21 cellular contexts compared by ENCODE assay signal in the genomic region with DNA sequence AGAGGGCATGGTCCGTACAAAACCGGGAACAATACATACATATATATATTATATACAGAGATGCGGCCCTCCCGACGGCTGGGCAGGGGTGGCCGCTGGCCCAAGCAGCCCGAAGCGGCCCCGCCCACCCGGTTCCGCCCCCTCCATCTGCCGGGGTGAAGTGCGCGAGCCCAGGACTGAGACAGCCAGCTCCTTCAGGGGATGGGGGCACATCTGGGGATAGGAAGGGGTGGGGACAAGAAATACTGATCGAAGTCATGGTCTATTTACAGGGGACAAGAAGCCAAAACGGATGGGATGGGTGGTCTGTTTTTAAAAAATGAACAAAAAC. TPM values are rescaled to one million over a fixed set of nuclear protein-coding genes. Genes with fewer than 3 reads are reported as not detected.
DNase-seq lines count a peak whose midpoint lies in the region; ATAC-seq, FAIRE-seq and TF ChIP-seq lines count a peak whose summit lies in the region.
"Had no signal": no experiment of that assay in that cellular context is flagged by ENCODE, and none has a peak within 500 bp of the region (broad histone marks: within the 10 kb centered on the region; RNA-seq: fewer than 3 reads in every experiment).

No MANE protein-coding gene starts in this region.

- in situ Hi-C loops in IMR-90 (cut with MboI; ENCODE audit: low sequenced_read_pairs) = no loop called here

- no peak overlapping the region for H3K4me3 ChIP-seq in A549
- H3K4me3 ChIP-seq in IMR-90 (ENCODE audit: insufficient read depth, low read depth, low read length) = no peak overlapping the region
- H3K4me3 ChIP-seq in cardiac muscle cell = no peak overlapping the region
- H3K4me3 ChIP-seq in hepatocyte = no peak overlapping the region
- H3K4me3 ChIP-seq: colonic mucosa, mucosa of descending colon, pancreas had no signal

- H3K36me3 Mint-ChIP-seq in osteocyte (ENCODE audit: unreplicated experiment) = peaks cover 26% of the 10 kb centered on the region

- H2BK5ac ChIP-seq in IMR-90 (ENCODE audit: low read depth, low read length, poor library complexity, severe bottlenecking) = peak overlapping the region; percentile 59

- H2AK9ac ChIP-seq in IMR-90 (replicated peaks; ENCODE audit: low read depth, low read length, poor library complexity) = no peak overlapping the region

- ATAC-seq in A549 (no peak), IMR-90 (ENCODE audit: low read depth) (0 out of 2 replicates have a peak, but pooled peaks have one; percentile 16), HG03457 (IDR thresholded peaks at IDR 0.05; ENCODE audit: unreplicated experiment) (no peak), HG02571 (IDR thresholded peaks at IDR 0.05; ENCODE audit: unreplicated experiment) (no peak)
- ATAC-seq: mucosa of descending colon; stimulated activated naive CD8-positive, alpha-beta T cell treated with anti-CD3 and anti-CD28 coated beads, Interleukin-15, Interleukin-2, amounts not matched to agents 100 U/mL and 50 U/mL, for 24 hours had no signal

- no peak overlapping the region for H2BK120ac ChIP-seq in IMR-90 (ENCODE audit: low read depth, low read length)

- dilution Hi-C loops in IMR-90 (cut with HindIII; ENCODE audit: low sequenced_read_pairs, unreplicated experiment) = no loop called here

- no peak overlapping the region for H3K4me3 Mint-ChIP-seq in osteocyte (ENCODE audit: unreplicated experiment)

- H2BK20ac ChIP-seq in IMR-90 (ENCODE audit: low read depth, low read length) = no peak overlapping the region

- no peaks in the 10 kb centered on the region for H3K9me2 ChIP-seq in hepatocyte (replicated peaks; ENCODE audit: insufficient read depth)

- peaks cover 32% of the 10 kb centered on the region for H4K20me1 ChIP-seq in IMR-90 (ENCODE audit: insufficient read depth, low read length)
- H4K20me1 ChIP-seq in hepatocyte (ENCODE audit: insufficient read depth, poor library complexity, severe bottlenecking) = no peaks in the 10 kb centered on the region

- H3K9me3 ChIP-seq in A549 (no peaks in the 10 kb centered on the region), IMR-90 (ENCODE audit: control insufficient read depth, insufficient read depth, low read length) (no peaks in the 10 kb centered on the region), cardiac muscle cell (ENCODE audit: low read depth) (no peaks in the 10 kb centered on the region), hepatocyte (ENCODE audit: low read depth) (no peaks in the 10 kb centered on the region)
- H3K9me3 ChIP-seq: colonic mucosa, mucosa of descending colon, pancreas had no signal

- H3K79me2 ChIP-seq in hepatocyte = no peaks in the 10 kb centered on the region

- H3K27me3 Mint-ChIP-seq in osteocyte (ENCODE audit: unreplicated experiment) = no peaks in the 10 kb centered on the region

- H3K4ac ChIP-seq in IMR-90 (ENCODE audit: low read depth, low read length) = peak overlapping the region; percentile 66; the same call in 1 of the 2 replicates

- CTCF ChIA-PET in A549 (lab: Yijun Ruan, JAX) = interaction anchor here (1.3 to 60.2 kb wide), 3 partner anchors 29 to 164 kb away, joined by 5 to 1356 read pairs (median 12); a partner anchor contains a TSS
- CTCF ChIA-PET in IMR-90 (lab: Yijun Ruan, JAX) = no interaction called here

- H3K27me3 ChIP-seq in IMR-90 (ENCODE audit: control insufficient read depth, insufficient read depth, low read length) = no peaks in the 10 kb centered on the region
- H3K27me3 ChIP-seq in cardiac muscle cell = peaks cover 24% of the 10 kb centered on the region
- H3K27me3 ChIP-seq in hepatocyte = peaks cover 3% of the 10 kb centered on the region

- peak overlapping the region in 1 of 2 experiments; percentile 6; a peak in 1 of 4 replicates for H4K8ac ChIP-seq in IMR-90 (ENCODE audit: low read depth in 2 of 2, low read length in 2 of 2)

- H3K56ac ChIP-seq in IMR-90 (ENCODE audit: extremely low read depth, insufficient read depth, low read length) = no peak overlapping the region

- TF ChIP-seq RAD21 in A549 (conservative IDR thresholded peaks at IDR 0.05 in 1 of 2, IDR thresholded peaks at IDR 0.05 in 1 of 2) (no peak), IMR-90 (IDR thresholded peaks at IDR 0.05; ENCODE audit: low read length) (no peak)

- 59% methylated on average over 16 of the region's 16 CpGs for WGBS in A549 (ENCODE audit: missing lambda C conversion rate)
- WGBS in IMR-90 (ENCODE audit: extremely low coverage in 2 of 2, insufficient read length in 1 of 2), 2 experiments = 25% methylated on average over 4 of the region's 16 CpGs; no CpG with 5 or more reads in 1 of the 2 experiments
- WGBS in hepatocyte (ENCODE audit: low lambda C conversion rate, missing lambda C conversion rate) = 43% methylated on average over 11 of the region's 16 CpGs

- no peak for FAIRE-seq in A549 (lab: Jason Lieb, UNC)
- FAIRE-seq: astrocyte, pancreas had no signal

- peaks cover 55% of the 10 kb centered on the region for H3K4me1 Mint-ChIP-seq in osteocyte (ENCODE audit: unreplicated experiment)

- H3K9ac ChIP-seq in IMR-90 (ENCODE audit: low read depth, low read length) = 0 out of 2 replicates have a peak overlapping the region, but pooled peaks have one; percentile 14

- peak overlapping the region; percentile 79 for H3K27ac Mint-ChIP-seq in osteocyte (ENCODE audit: unreplicated experiment)

- TF ChIP-seq CTCF in A549 (IDR thresholded peaks at IDR 0.05) (no peak), IMR-90 (conservative IDR thresholded peaks at IDR 0.05; ENCODE audit: low read depth, low read length) (no peak), cardiac muscle cell (IDR thresholded peaks at IDR 0.05; ENCODE audit: low read depth, low read length) (no peak), osteocyte (IDR thresholded peaks at IDR 0.05) (no peak), hepatocyte (IDR thresholded peaks at IDR 0.05; ENCODE audit: poor library complexity) (no peak)

- H3K9me3 Mint-ChIP-seq in osteocyte (ENCODE audit: unreplicated experiment) = no peaks in the 10 kb centered on the region

- H3K4me1 ChIP-seq in A549 (peaks cover 57% of the 10 kb centered on the region), IMR-90 (ENCODE audit: control insufficient read depth, insufficient read depth, low read length) (peaks cover 18% of the 10 kb centered on the region), cardiac muscle cell (ENCODE audit: low read depth) (peaks cover 12% of the 10 kb centered on the region), hepatocyte (ENCODE audit: insufficient read depth) (peaks cover 19% of the 10 kb centered on the region)

- DNase-seq in A549 (ENCODE audit: low read depth in 1 of 2, low spot score in 1 of 2) (no peak), IMR-90 (no peak), cardiac muscle cell (ENCODE audit: low read depth in 1 of 2, low spot score in 1 of 2) (no peak), osteocyte (ENCODE audit: extremely low spot score, unreplicated experiment) (no peak), hepatocyte (ENCODE audit: low spot score) (no peak)
- DNase-seq in activated CD4-positive, alpha-beta T cell treated with anti-CD3 and anti-CD28 coated beads for 4 hours = no peak
- DNase-seq: activated CD4-positive, alpha-beta T cell treated with anti-CD3 and anti-CD28 coated beads for 1 hour; activated gamma-delta T cell; colonic mucosa; mucosa of descending colon; NCI-H1417 treated with DMSO at 0.1 percent for 48 hours; NCI-H2171 treated with DMSO at 0.1 percent for 48 hours; pancreas; SHP77 treated with DMSO at 0.1 percent for 48 hours; stimulated activated CD4-positive, alpha-beta T cell treated with anti-CD3 and anti-CD28 coated beads, Interleukin-12 subunit alpha, Interleukin-12 subunit beta, amount 100 ng/mL, for 4 hours; stimulated activated naive CD8-positive, alpha-beta T cell treated with anti-CD3 and anti-CD28 coated beads, Interleukin-15, Interleukin-2, amounts not matched to agents 100 U/mL and 50 U/mL, for 24 hours had no signal

- H2AK5ac ChIP-seq in IMR-90 (ENCODE audit: low read depth, low read length) = peak overlapping the region; percentile 82; the same call in 1 of the 2 replicates

- no peak overlapping the region for H3K18ac ChIP-seq in IMR-90 (ENCODE audit: low read depth, low read length)

- H3K36me3 ChIP-seq in IMR-90 (ENCODE audit: control insufficient read depth, insufficient read depth, low read length) = peaks cover 44% of the 10 kb centered on the region
- H3K36me3 ChIP-seq in cardiac muscle cell = peaks cover 23% of the 10 kb centered on the region
- no peaks in the 10 kb centered on the region for H3K36me3 ChIP-seq in hepatocyte (replicated peaks; ENCODE audit: insufficient read depth, low read depth)

- H3K23ac ChIP-seq in IMR-90 (ENCODE audit: low read depth, low read length) = 0 out of 2 replicates have a peak overlapping the region, but pooled peaks have one; percentile 24

- peak overlapping the region; percentile 32 to 66; a peak in 4 of 6 replicates for H3K27ac ChIP-seq in A549
- no peak overlapping the region for H3K27ac ChIP-seq in IMR-90 (ENCODE audit: insufficient read depth, low read length)
- H3K27ac ChIP-seq in cardiac muscle cell = peak overlapping the region; percentile 56
- no peak overlapping the region for H3K27ac ChIP-seq in hepatocyte
- H3K27ac ChIP-seq: colonic mucosa, pancreas had no signal

- H3K9me1 ChIP-seq in IMR-90 (ENCODE audit: insufficient read depth, low read length) = peaks cover 6% of the 10 kb centered on the region

- BruUV-seq in IMR-90 (replicated peaks; lab: Mats Ljungman, UMichigan) = no TSS peak

- peaks cover 24 to 56% of the 10 kb centered on the region in 2 experiments; a peak in 3 of 4 replicates for H3K79me1 ChIP-seq in IMR-90 (ENCODE audit: low read depth in 1 of 2, low read length in 2 of 2)

- H3K4me2 ChIP-seq in A549 (peak overlapping the region; percentile 54), IMR-90 (ENCODE audit: low read depth, low read length) (no peak overlapping the region; the same call in 1 of the 2 replicates), hepatocyte (no peak overlapping the region)

- no peak for TF ChIP-seq EP300 in A549 (IDR thresholded peaks at IDR 0.05)

- H2BK15ac ChIP-seq in IMR-90 (ENCODE audit: low read depth, low read length) = 0 out of 3 replicates have a peak overlapping the region, but pooled peaks have one; percentile 17

- no peak overlapping the region for H4K91ac ChIP-seq in IMR-90 (ENCODE audit: insufficient read depth, low read depth, low read length)

- intact Hi-C loops in IMR-90 (cut with micrococcal nuclease) = no loop called here

- H2AFZ ChIP-seq in IMR-90 (replicated peaks; ENCODE audit: low read length, poor library complexity) (peak overlapping the region; percentile 71), hepatocyte (no peak overlapping the region)

- H4K5ac ChIP-seq in IMR-90 (ENCODE audit: low read depth, low read length) = no peak overlapping the region

- POLR2A ChIA-PET in A549 (lab: Yijun Ruan, JAX) (no interaction called here), IMR-90 (lab: Charles Lee; ENCODE audit: unreplicated experiment) (no interaction called here)

- peak overlapping the region; percentile 52; the same call in 1 of the 2 replicates for H3K14ac ChIP-seq in IMR-90 (replicated peaks; ENCODE audit: low read depth, low read length)

- TF ChIP-seq POLR2A in A549 (IDR thresholded peaks at IDR 0.05; ENCODE audit: low read length) (no peak), IMR-90 (IDR thresholded peaks at IDR 0.05; ENCODE audit: low read depth, low read length) (no peak)

RNA-seq across cellular contexts. Expression of a gene that starts 3.8 kb away (rescaled TPM):
- polyA plus RNA-seq in A549 (2011; rRNA removed) = 0.12 and 0.15 TPM in 2 replicates
- polyA plus RNA-seq in A549 (2012; cell fraction: cytosol; rRNA removed) = 0.22 and 0.31 TPM in 2 replicates
- polyA plus RNA-seq in A549 (2012; cell fraction: nucleus; rRNA removed) = 1.5 and 1.8 TPM in 2 replicates
- 0.42 to 0.75 TPM (median 0.74 TPM) in 3 replicates for polyA plus RNA-seq in A549 (2017; fragmentation: RNase III; extraction: RNeasy Plus Mini Kit Qiagen cat#74134 plus additional on column Dnase treatment)
- polyA minus RNA-seq in A549 (2011; rRNA and poly(A)+ RNA removed) = 0.58 and 0.83 TPM in 2 replicates
- total RNA-seq in IMR-90 (2012; rRNA removed) = 1.4 TPM in 2 replicates
- polyA plus RNA-seq in IMR-90 (2012; rRNA removed) = 6.2 and 6.7 TPM in 2 replicates
- 2.7 and 5.4 TPM in 2 replicates for polyA plus RNA-seq in IMR-90 (2012; cell fraction: cytosol; rRNA removed)
- 20.9 and 34.4 TPM in 2 replicates for polyA plus RNA-seq in IMR-90 (2012; cell fraction: nucleus; rRNA removed; ENCODE audit: low replicate concordance)
- 1.2 and 2.8 TPM in 2 replicates for total RNA-seq in cardiac muscle cell
- 2.0 and 2.5 TPM in 2 replicates for polyA plus RNA-seq in cardiac muscle cell
- total RNA-seq in osteocyte = 36.1 and 36.8 TPM in 2 replicates
- total RNA-seq in hepatocyte = 2.4 and 3.1 TPM in 2 replicates
- polyA plus RNA-seq in hepatocyte = 3.1 and 4.2 TPM in 2 replicates

RNA-seq across cellular contexts. Expression of a gene that starts 16.7 kb away (rescaled TPM):
- 16.8 and 22.0 TPM in 2 replicates for polyA plus RNA-seq in A549 (2011; rRNA removed)
- polyA plus RNA-seq in A549 (2012; cell fraction: cytosol; rRNA removed) = 18.9 and 19.4 TPM in 2 replicates
- polyA plus RNA-seq in A549 (2012; cell fraction: nucleus; rRNA removed) = 35.8 and 44.2 TPM in 2 replicates
- 32.4 to 40.6 TPM (median 35.8 TPM) in 3 replicates for polyA plus RNA-seq in A549 (2017; fragmentation: RNase III; extraction: RNeasy Plus Mini Kit Qiagen cat#74134 plus additional on column Dnase treatment)
- polyA minus RNA-seq in A549 (2011; rRNA and poly(A)+ RNA removed) = 25.9 and 27.1 TPM in 2 replicates
- 28.0 and 38.6 TPM in 2 replicates for total RNA-seq in IMR-90 (2012; rRNA removed)
- 23.0 and 25.8 TPM in 2 replicates for polyA plus RNA-seq in IMR-90 (2012; rRNA removed)
- 16.2 and 19.3 TPM in 2 replicates for polyA plus RNA-seq in IMR-90 (2012; cell fraction: cytosol; rRNA removed)
- 42.2 and 55.1 TPM in 2 replicates for polyA plus RNA-seq in IMR-90 (2012; cell fraction: nucleus; rRNA removed; ENCODE audit: low replicate concordance)
- total RNA-seq in cardiac muscle cell = 45.6 and 59.4 TPM in 2 replicates
- polyA plus RNA-seq in cardiac muscle cell = 6.0 and 6.2 TPM in 2 replicates
- total RNA-seq in osteocyte = 175 and 176 TPM in 2 replicates
- total RNA-seq in hepatocyte = 22.5 and 26.2 TPM in 2 replicates
- polyA plus RNA-seq in hepatocyte = 5.1 and 6.7 TPM in 2 replicates

RNA-seq across cellular contexts. Expression of a gene that starts 32.1 kb away (rescaled TPM):
- 0.44 and 0.90 TPM in 2 replicates for polyA plus RNA-seq in A549 (2011; rRNA removed)
- 1.8 and 3.2 TPM in 2 replicates for polyA plus RNA-seq in A549 (2012; cell fraction: cytosol; rRNA removed)
- 1.2 and 1.9 TPM in 2 replicates for polyA plus RNA-seq in A549 (2012; cell fraction: nucleus; rRNA removed)
- 1.5 to 3.4 TPM (median 1.9 TPM) in 3 replicates for polyA plus RNA-seq in A549 (2017; fragmentation: RNase III; extraction: RNeasy Plus Mini Kit Qiagen cat#74134 plus additional on column Dnase treatment)
- not detected in 2 replicates for polyA minus RNA-seq in A549 (2011; rRNA and poly(A)+ RNA removed)
- not detected in 2 replicates for total RNA-seq in IMR-90 (2012; rRNA removed)
- polyA plus RNA-seq in IMR-90 (2012; rRNA removed) = 0.19 and 0.55 TPM in 2 replicates
- 0.36 and 0.43 TPM in 2 replicates for polyA plus RNA-seq in IMR-90 (2012; cell fraction: cytosol; rRNA removed)
- 0.34 TPM in 1 of 2 replicates, not detected in the other for polyA plus RNA-seq in IMR-90 (2012; cell fraction: nucleus; rRNA removed; ENCODE audit: low replicate concordance)
- total RNA-seq in cardiac muscle cell = 57.5 and 63.3 TPM in 2 replicates
- polyA plus RNA-seq in cardiac muscle cell = 69.9 and 90.6 TPM in 2 replicates
- 12.0 and 13.0 TPM in 2 replicates for total RNA-seq in osteocyte
- 0.37 TPM in 1 of 2 replicates, not detected in the other for total RNA-seq in hepatocyte
- 0.83 and 2.2 TPM in 2 replicates for polyA plus RNA-seq in hepatocyte
- total RNA-seq: HT-29, kidney epithelial cell had no signal

RNA-seq across cellular contexts. Expression of a gene that starts 38.6 kb away (rescaled TPM):
- 28.5 and 34.4 TPM in 2 replicates for polyA plus RNA-seq in A549 (2011; rRNA removed)
- 59.2 and 79.0 TPM in 2 replicates for polyA plus RNA-seq in A549 (2012; cell fraction: cytosol; rRNA removed)
- 67.5 and 95.4 TPM in 2 replicates for polyA plus RNA-seq in A549 (2012; cell fraction: nucleus; rRNA removed)
- 14.1 to 19.8 TPM (median 15.2 TPM) in 3 replicates for polyA plus RNA-seq in A549 (2017; fragmentation: RNase III; extraction: RNeasy Plus Mini Kit Qiagen cat#74134 plus additional on column Dnase treatment)
- 65.2 and 71.3 TPM in 2 replicates for polyA minus RNA-seq in A549 (2011; rRNA and poly(A)+ RNA removed)
- 26.7 and 38.0 TPM in 2 replicates for total RNA-seq in IMR-90 (2012; rRNA removed)
- 104 and 113 TPM in 2 replicates for polyA plus RNA-seq in IMR-90 (2012; rRNA removed)
- 45.0 and 131 TPM in 2 replicates for polyA plus RNA-seq in IMR-90 (2012; cell fraction: cytosol; rRNA removed)
- 71.2 and 130 TPM in 2 replicates for polyA plus RNA-seq in IMR-90 (2012; cell fraction: nucleus; rRNA removed; ENCODE audit: low replicate concordance)
- total RNA-seq in cardiac muscle cell = 79.5 and 88.5 TPM in 2 replicates
- 146 and 156 TPM in 2 replicates for polyA plus RNA-seq in cardiac muscle cell
- total RNA-seq in osteocyte = 66.2 and 67.0 TPM in 2 replicates
- 35.5 and 42.7 TPM in 2 replicates for total RNA-seq in hepatocyte
- polyA plus RNA-seq in hepatocyte = 55.8 and 56.9 TPM in 2 replicates

Comparison
In these comparisons a context has a peak if more than half of its experiments do, and no peak if none do; other contexts are left out.
1. H3K27ac ChIP-seq: peak in A549 (2 of 2) and cardiac muscle cell (single experiment); none in IMR-90 (single experiment) and hepatocyte (single experiment).